In genomic region chr15:45409596-45409995, GRCh38 we compare ENCODE assay signal across 25 cellular contexts. TPM values are rescaled to one million over a fixed set of nuclear protein-coding genes. Genes with fewer than 3 reads are reported as not detected.
A peak's percentile ranks its signal among the peaks of the same experiment; 100 is the strongest.
DNase-seq lines count a peak whose midpoint lies in the region; ATAC-seq, FAIRE-seq and TF ChIP-seq lines count a peak whose summit lies in the region.
"Had no signal": no experiment of that assay in that cellular context is flagged by ENCODE, and none has a peak within 500 bp of the region (broad histone marks: within the 10 kb centered on the region; RNA-seq: fewer than 3 reads in every experiment).

No MANE protein-coding gene starts in this region.

- DNase-seq in HepG2 (ENCODE audit: low spot score): no peak
- no peak for DNase-seq in right lobe of liver
- no peak for DNase-seq in endothelial cell (ENCODE audit: low spot score)
- DNase-seq in stimulated activated effector memory CD8-positive, alpha-beta T cell treated with anti-CD3 and anti-CD28 coated beads, Interleukin-12 subunit alpha, Interleukin-12 subunit beta, amount 100 ng/mL, for 72 hours (ENCODE audit: low spot score in 2 of 2): no peak
- no peak for DNase-seq in GOT3 (lab: John Stamatoyannopoulos, UW)
- no peak for DNase-seq in stimulated activated CD4-positive, alpha-beta T cell treated with anti-CD3 and anti-CD28 coated beads, Interleukin-2, amount 100 ng/mL, for 48 hours
- DNase-seq: 8988T; ACHN; AML-193; BE2C; CD4-positive, alpha-beta T cell; CD8-positive, alpha-beta memory T cell; DMS 273 treated with DMSO at 0.1 percent for 48 hours; DMS79; EL; GDM1; GM23248; H9 had no signal

- in situ Hi-C loops in HepG2 (cut with HindIII; ENCODE audit: extremely low pct_ligation_motif_present, low pct_unique_long_range_greater_than_20kb): loop anchor here (10.0 kb wide), 1 partner anchor 205 kb away; no protein-coding TSS in a partner anchor

- H3K27ac Mint-ChIP-seq in endothelial cell (ENCODE audit: unreplicated experiment): no peak overlapping the region
- peak overlapping the region; percentile 89 for H3K27ac Mint-ChIP-seq in stimulated activated effector memory CD8-positive, alpha-beta T cell treated with anti-CD3 and anti-CD28 coated beads, Interleukin-12 subunit alpha, Interleukin-12 subunit beta, amount 100 ng/mL, for 72 hours
- H3K27ac Mint-ChIP-seq: CD4-positive, alpha-beta T cell; H9 had no signal

- H2AFZ ChIP-seq in HepG2 (ENCODE audit: low read length): no peak overlapping the region
- H2AFZ ChIP-seq: GM23248 had no signal

- H3K36me3 ChIP-seq in HepG2 (replicated peaks in 1 of 2; ENCODE audit: control insufficient read depth in 1 of 2, insufficient read depth in 2 of 2, low read length in 2 of 2) (peaks cover 19 to 65% of the 10 kb centered on the region in 2 experiments), right lobe of liver (peaks cover 0 to 87% (median 31%) of the 10 kb centered on the region in 4 donors)

- no peaks in the 10 kb centered on the region for H3K9me3 Mint-ChIP-seq in endothelial cell (ENCODE audit: unreplicated experiment)
- no peaks in the 10 kb centered on the region for H3K9me3 Mint-ChIP-seq in stimulated activated effector memory CD8-positive, alpha-beta T cell treated with anti-CD3 and anti-CD28 coated beads, Interleukin-12 subunit alpha, Interleukin-12 subunit beta, amount 100 ng/mL, for 72 hours
- H3K9me3 Mint-ChIP-seq: CD4-positive, alpha-beta T cell; CD8-positive, alpha-beta memory T cell; H9 had no signal

- ATAC-seq in HepG2: no peak
- no peak for ATAC-seq in right lobe of liver
- no peak for ATAC-seq in stimulated activated effector memory CD8-positive, alpha-beta T cell treated with anti-CD3 and anti-CD28 coated beads, Interleukin-12 subunit alpha, Interleukin-12 subunit beta, amount 100 ng/mL, for 72 hours
- no peak for ATAC-seq in GM18498 (IDR thresholded peaks at IDR 0.05; ENCODE audit: unreplicated experiment)
- ATAC-seq: A549, GM12878, HCT116 had no signal

- peaks cover 55% of the 10 kb centered on the region for H3K4me1 ChIP-seq in HepG2 (ENCODE audit: insufficient read depth, low read length)
- peaks cover 0 to 9% (median 6%) of the 10 kb centered on the region in 4 donors for H3K4me1 ChIP-seq in right lobe of liver
- H3K4me1 ChIP-seq: BE2C had no signal

- POLR2A ChIA-PET in HepG2 (lab: Yijun Ruan, JAX): no interaction called here

- no peak overlapping the region for H3K4me2 ChIP-seq in HepG2 (ENCODE audit: low read depth, low read length)
- H3K4me2 ChIP-seq: A549; BLaER1 treated with 17β-estradiol and CSF1 and Interleukin-3, amounts not matched to agents 10 nM and 100 nM had no signal

- no peaks in the 10 kb centered on the region for H3K27me3 Mint-ChIP-seq in endothelial cell (ENCODE audit: unreplicated experiment)
- H3K27me3 Mint-ChIP-seq: CD4-positive, alpha-beta T cell; CD8-positive, alpha-beta memory T cell had no signal

- H3K4me3 ChIP-seq in HepG2 (replicated peaks in 1 of 3; ENCODE audit: insufficient read depth in 1 of 3, low read depth in 2 of 3, low read length in 3 of 3) (no peak overlapping the region), right lobe of liver (no peak overlapping the region)
- H3K4me3 ChIP-seq: A549; BLaER1 treated with 17β-estradiol and CSF1 and Interleukin-3, amounts not matched to agents 10 nM and 100 nM; GM12878; GM23248 had no signal

- TF ChIP-seq POLR2A in HepG2 (IDR thresholded peaks at IDR 0.05; ENCODE audit: insufficient read depth in 1 of 2, low read depth in 2 of 2, low read length in 2 of 2): no peak
- TF ChIP-seq POLR2A in right lobe of liver (IDR thresholded peaks at IDR 0.05): no peak

- CTCF ChIA-PET in HepG2 (lab: Yijun Ruan, JAX; ENCODE audit: low intra/inter-chr PET ratio, low total read pairs): no interaction called here

- WGBS in HepG2 (ENCODE audit: low lambda C conversion rate): 87% methylated on average over 5 of the region's 5 CpGs
- WGBS in right lobe of liver (ENCODE audit: insufficient coverage, low coverage, low lambda C conversion rate, missing lambda C conversion rate): 99% methylated on average over 5 of the region's 5 CpGs

- BruUV-seq in HepG2 (replicated peaks; lab: Mats Ljungman, UMichigan): no TSS peak

- peaks cover 26% of the 10 kb centered on the region for H3K36me3 Mint-ChIP-seq in endothelial cell (ENCODE audit: low read depth, unreplicated experiment)
- peaks cover 100% of the 10 kb centered on the region for H3K36me3 Mint-ChIP-seq in stimulated activated effector memory CD8-positive, alpha-beta T cell treated with anti-CD3 and anti-CD28 coated beads, Interleukin-12 subunit alpha, Interleukin-12 subunit beta, amount 100 ng/mL, for 72 hours

- no peak overlapping the region for H3K27ac ChIP-seq in HepG2 (ENCODE audit: extremely low read length, insufficient read depth, low read length)
- no peak overlapping the region for H3K27ac ChIP-seq in right lobe of liver
- H3K27ac ChIP-seq: A549; BLaER1 treated with 17β-estradiol and CSF1 and Interleukin-3, amounts not matched to agents 10 nM and 100 nM; GM23248 had no signal

- TF ChIP-seq RAD21 in HepG2 (CRISPR knock-in tag; IDR thresholded peaks at IDR 0.05): no peak

- peak; percentile 23 for FAIRE-seq in HepG2 (lab: Jason Lieb, UNC)
- FAIRE-seq: A549, GM12878, GM19239 had no signal

- TF ChIP-seq CTCF in HepG2 (CRISPR knock-in tag; IDR thresholded peaks at IDR 0.05): no peak
- TF ChIP-seq CTCF in right lobe of liver (IDR thresholded peaks at IDR 0.05): no peak
- no peak for TF ChIP-seq CTCF in endothelial cell (IDR thresholded peaks at IDR 0.05; ENCODE audit: unreplicated experiment)

- H3K27me3 ChIP-seq in HepG2 (ENCODE audit: control insufficient read depth in 1 of 2, insufficient read depth in 2 of 2, low read length in 2 of 2) (no peaks in the 10 kb centered on the region; a peak in 1 of 5 replicates), right lobe of liver (no peaks in the 10 kb centered on the region)
- H3K27me3 ChIP-seq: BE2C; BLaER1 treated with 17β-estradiol and CSF1 and Interleukin-3, amounts not matched to agents 10 nM and 100 nM had no signal

- TF ChIP-seq EP300 in HepG2 (IDR thresholded peaks at IDR 0.05; ENCODE audit: low read depth in 2 of 2, low read length in 2 of 2) (no peak), HepG2 (CRISPR knock-in tag; IDR thresholded peaks at IDR 0.05; ENCODE audit: borderline replicate concordance) (no peak)

- peaks cover 11% of the 10 kb centered on the region for H3K4me1 Mint-ChIP-seq in endothelial cell (ENCODE audit: unreplicated experiment)
- peaks cover 29% of the 10 kb centered on the region for H3K4me1 Mint-ChIP-seq in stimulated activated effector memory CD8-positive, alpha-beta T cell treated with anti-CD3 and anti-CD28 coated beads, Interleukin-12 subunit alpha, Interleukin-12 subunit beta, amount 100 ng/mL, for 72 hours

- H3K9me3 ChIP-seq in HepG2 (ENCODE audit: low read length) (no peaks in the 10 kb centered on the region), right lobe of liver (no peaks in the 10 kb centered on the region)
- H3K9me3 ChIP-seq: A549; BE2C; BLaER1 treated with 17β-estradiol and CSF1 and Interleukin-3, amounts not matched to agents 10 nM and 100 nM had no signal

- H3K79me2 ChIP-seq in HepG2 (ENCODE audit: insufficient read depth, low read length): peaks cover 18% of the 10 kb centered on the region

- peak overlapping the region; percentile 10 for H3K4me3 Mint-ChIP-seq in endothelial cell (ENCODE audit: unreplicated experiment)
- H3K4me3 Mint-ChIP-seq in stimulated activated effector memory CD8-positive, alpha-beta T cell treated with anti-CD3 and anti-CD28 coated beads, Interleukin-12 subunit alpha, Interleukin-12 subunit beta, amount 100 ng/mL, for 72 hours: no peak overlapping the region
- H3K4me3 Mint-ChIP-seq: CD14-positive monocyte; CD4-positive, alpha-beta T cell; CD8-positive, alpha-beta memory T cell; H9 had no signal

- intact Hi-C loops in HepG2 (cut with micrococcal nuclease; ENCODE audit: unreplicated experiment) (no loop called here), right lobe of liver (cut with DNase I) (no loop called here)

- no peak overlapping the region for H3K9ac ChIP-seq in HepG2 (ENCODE audit: insufficient read depth, low read depth, low read length)
- H3K9ac ChIP-seq: BLaER1 treated with 17β-estradiol and CSF1 and Interleukin-3, amounts not matched to agents 10 nM and 100 nM; GM23248 had no signal

- 0 out of 2 replicates have a peak, but pooled peaks cover 4% of the 10 kb centered on the region for H4K20me1 ChIP-seq in HepG2 (ENCODE audit: insufficient read depth, low read length)

TF ChIP-seq in HepG2, 621 proteins besides CTCF, POLR2A, EP300 and RAD21 (continues in another document):
- no peak for TF ChIP-seq ZNF558 (CRISPR knock-in tag; IDR thresholded peaks at IDR 0.05; ENCODE audit: borderline replicate concordance)
- TF ChIP-seq TEAD3 (CRISPR knock-in tag; optimal IDR thresholded peaks at IDR 0.05; ENCODE audit: borderline replicate concordance): peak; percentile 16

RNA-seq across cellular contexts. Expression of gene GATM, which starts 31.3 kb away (rescaled TPM):
- total RNA-seq in HepG2 (2016; rRNA removed; fragmentation: Illumina TruSeq; extraction: Trizol) (1.5 and 2.1 TPM in 2 replicates), right lobe of liver (1,000 to 10,000 TPM in 1 of 6 experiments, 100 to 1,000 TPM in 5; 404 to 1,363 (median 579) TPM), endothelial cell (ENCODE audit: unreplicated experiment) (3.5 TPM)
- total RNA-seq in HepG2 (2016; cell fraction: cytosol; rRNA removed; fragmentation: Illumina TruSeq; extraction: Trizol; ENCODE audit: low read depth): 1.2 and 1.7 TPM in 2 replicates
- total RNA-seq in HepG2 (2016; cell fraction: insoluble cytoplasmic fraction; rRNA removed; fragmentation: Illumina TruSeq; extraction: Trizol): 1.5 and 2.6 TPM in 2 replicates
- total RNA-seq in HepG2 (2016; cell fraction: membrane; rRNA removed; fragmentation: Illumina TruSeq; extraction: Trizol): 1.6 and 1.7 TPM in 2 replicates
- total RNA-seq in HepG2 (2016; cell fraction: nucleus; rRNA removed; fragmentation: Illumina TruSeq; extraction: Trizol): 4.0 and 4.1 TPM in 2 replicates
- polyA plus RNA-seq in HepG2 (2011; rRNA removed): 13.9 and 16.8 TPM in 2 replicates
- 7.0 and 7.3 TPM in 2 replicates for polyA plus RNA-seq in HepG2 (2011; cell fraction: cytosol; rRNA removed)
- polyA plus RNA-seq in HepG2 (2011; cell fraction: nucleus; rRNA removed): 22.1 and 26.0 TPM in 2 replicates
- polyA plus RNA-seq in HepG2 (2012): 16.6 and 32.5 TPM in 2 replicates
- 0.26 and 0.46 TPM in 2 replicates for polyA plus RNA-seq in HepG2 (2016; cell fraction: cytosol; fragmentation: Illumina TruSeq; extraction: Trizol; ENCODE audit: low read depth)
- polyA plus RNA-seq in HepG2 (2016; cell fraction: insoluble cytoplasmic fraction; fragmentation: Illumina TruSeq; extraction: Trizol; ENCODE audit: low read depth): 0.97 TPM in 2 replicates
- 0.28 and 0.72 TPM in 2 replicates for polyA plus RNA-seq in HepG2 (2016; cell fraction: membrane; fragmentation: Illumina TruSeq; extraction: Trizol; ENCODE audit: low read depth)
- polyA plus RNA-seq in HepG2 (2016; cell fraction: nucleus; fragmentation: Illumina TruSeq; extraction: Trizol; ENCODE audit: insufficient read depth, low read depth): 2.4 and 3.2 TPM in 2 replicates
- polyA minus RNA-seq in HepG2 (2011; rRNA and poly(A)+ RNA removed; ENCODE audit: low replicate concordance): 0.58 and 11.2 TPM in 2 replicates
- polyA minus RNA-seq in HepG2 (2011; cell fraction: cytosol; rRNA and poly(A)+ RNA removed): 5.3 and 6.4 TPM in 2 replicates
- polyA minus RNA-seq in HepG2 (2011; cell fraction: nucleus; rRNA and poly(A)+ RNA removed): 40.2 and 42.5 TPM in 2 replicates
- total RNA-seq: GM23248 had no signal
- polyA plus RNA-seq: GM23248 had no signal

Comparison
In these comparisons a context has a peak if more than half of its experiments do, and no peak if none do; other contexts are left out.
1. RNA of gene GATM, which starts 31.3 kb away (total RNA-seq): 404 to 1,363 TPM in right lobe of liver; 3.5 TPM in endothelial cell (single experiment) and 1.2 to 4.1 TPM in HepG2; every median in the first group is over 10 times any median in the second.